In genomic region chr2:52659536-52659935, GRCh38 we compare ENCODE assay signal across 22 cellular contexts.
"Had no signal": no experiment of that assay in that cellular context is flagged by ENCODE, and none has a peak within 500 bp of the region (broad histone marks: within the 10 kb centered on the region; RNA-seq: fewer than 3 reads in every experiment).

No MANE protein-coding gene starts in this region.

- H3K27me3 ChIP-seq: gastroesophageal sphincter, ovary, right atrium auricular region, sigmoid colon, testis, tibial nerve, upper lobe of right lung had no signal

- H3K4me3 ChIP-seq: gastroesophageal sphincter, left ventricle myocardium inferior, lower lobe of right lung, ovary, right atrium auricular region, sigmoid colon, skin epidermis, testis, tibial nerve, upper lobe of right lung had no signal

- H3K27ac ChIP-seq: gastroesophageal sphincter, left ventricle myocardium inferior, lower lobe of right lung, ovary, right atrium auricular region, sigmoid colon, skin epidermis, testis, tibial nerve, upper lobe of right lung had no signal

- H3K9me3 ChIP-seq: gastroesophageal sphincter, lower lobe of right lung, ovary, right atrium auricular region, sigmoid colon, testis, upper lobe of right lung had no signal

- DNase-seq: effector memory CD4-positive, alpha-beta T cell; glutamatergic neuron; immature natural killer cell; kidney; left cardiac atrium; left ventricle myocardium inferior; lower lobe of right lung; natural killer cell; nucleus accumbens; ovary; sigmoid colon; stimulated activated CD4-positive, alpha-beta T cell treated with anti-CD3 and anti-CD28 coated beads, Interleukin-2, amount 100 ng/mL, for 24 hours; stimulated activated CD4-positive, alpha-beta T cell treated with anti-CD3 and anti-CD28 coated beads, Interleukin-4, amount 100 ng/mL, for 4 hours; stimulated activated naive B cell treated with anti-CD40 and anti-IgM and Interleukin-4, amounts not matched to agents 10 μg/mL and 1 μg/mL and 100 μg/mL, for 72 hours; stimulated activated naive CD8-positive, alpha-beta T cell treated with anti-CD3 and anti-CD28 coated beads, Interleukin-15, amount 100 ng/mL, for 72 hours; testis; upper lobe of right lung had no signal

- H3K4me1 ChIP-seq: gastroesophageal sphincter, left ventricle myocardium inferior, lower lobe of right lung, right atrium auricular region, sigmoid colon, testis, tibial nerve, upper lobe of right lung had no signal

- H3K36me3 ChIP-seq: gastroesophageal sphincter, left ventricle myocardium inferior, lower lobe of right lung, ovary, right atrium auricular region, sigmoid colon, tibial nerve, upper lobe of right lung had no signal

- ATAC-seq: esophagus mucosa; gastroesophageal sphincter; left cardiac atrium; lower lobe of right lung; natural killer cell; stimulated activated naive B cell treated with anti-CD40 and anti-IgM and Interleukin-4, amounts not matched to agents 10 μg/mL and 1 μg/mL and 100 μg/mL, for 72 hours; stimulated activated naive CD8-positive, alpha-beta T cell treated with anti-CD3 and anti-CD28 coated beads, Interleukin-15, amount 100 ng/mL, for 72 hours; upper lobe of right lung had no signal
